18 cellular contexts compared by ENCODE assay signal in genomic region chr4:118226611-118227010, GRCh38.
"Had no signal": no experiment of that assay in that cellular context is flagged by ENCODE, and none has a peak within 500 bp of the region (broad histone marks: within the 10 kb centered on the region; RNA-seq: fewer than 3 reads in every experiment).

No MANE protein-coding gene starts in this region.

- H3K36me3 ChIP-seq: MG63 had no signal

- H3K27ac ChIP-seq: HL-60, RWPE1 had no signal

- DNase-seq: Karpas-422, KBM-7, MG63, NCI-H1092, NCI-H1105 treated with DMSO at 0.1 percent for 48 hours, NCI-H1417 treated with DMSO at 0.1 percent for 48 hours, NCI-H146, NCI-H187, NCI-H2029 treated with DMSO at 0.1 percent for 48 hours, NCI-H2171, NCI-H345, NCI-H524, NCI-H526 treated with DMSO at 0.1 percent for 48 hours, NCI-H748 treated with DMSO at 0.1 percent for 48 hours, SHP77 had no signal

- H3K27me3 ChIP-seq: MG63 had no signal

- H3K4me3 ChIP-seq: MG63 had no signal

- H3K9me3 ChIP-seq: MG63 had no signal

- ATAC-seq: SK-N-SH treated with all-trans-retinoic acid at 6 μM for 48 hours had no signal
